ENCODE assay signal across 1 cellular context in the genomic region with DNA sequence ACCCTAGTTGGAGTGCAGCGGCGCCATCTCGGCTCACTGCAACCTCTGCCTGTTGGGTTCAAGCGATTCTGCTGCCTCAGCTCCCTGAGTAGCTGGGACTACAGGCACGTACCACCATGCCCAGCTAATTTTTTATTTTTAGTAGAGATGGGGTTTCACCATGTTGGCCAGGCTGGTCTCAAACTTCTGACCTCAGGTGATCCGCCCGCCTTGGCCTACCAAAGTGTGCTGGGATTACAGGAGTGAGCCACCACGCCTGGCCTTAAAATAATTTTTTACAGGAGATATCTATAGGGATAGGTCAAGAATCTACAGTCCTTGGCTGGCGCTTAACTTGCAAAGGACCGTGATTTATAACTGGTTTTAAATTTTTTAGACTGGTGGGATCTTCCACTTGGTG.
TF ChIP-seq lines count a peak whose summit lies in the region.

No MANE protein-coding gene starts in this region.

TF ChIP-seq in HepG2, 621 proteins besides CTCF, POLR2A, EP300 and RAD21:
- TF ChIP-seq FLYWCH1 (CRISPR knock-in tag; IDR thresholded peaks at IDR 0.05) (0 out of 2 replicates have a peak, but pooled peaks have one; percentile 30), ZNF44 (CRISPR knock-in tag; IDR thresholded peaks at IDR 0.05) (0 out of 2 replicates have a peak, but pooled peaks have one; percentile 47), ZBTB38 (CRISPR knock-in tag; IDR thresholded peaks at IDR 0.05) (peak; percentile 56; the same call in 1 of the 2 replicates)
